15 cellular contexts compared by ENCODE assay signal in the genomic region with DNA sequence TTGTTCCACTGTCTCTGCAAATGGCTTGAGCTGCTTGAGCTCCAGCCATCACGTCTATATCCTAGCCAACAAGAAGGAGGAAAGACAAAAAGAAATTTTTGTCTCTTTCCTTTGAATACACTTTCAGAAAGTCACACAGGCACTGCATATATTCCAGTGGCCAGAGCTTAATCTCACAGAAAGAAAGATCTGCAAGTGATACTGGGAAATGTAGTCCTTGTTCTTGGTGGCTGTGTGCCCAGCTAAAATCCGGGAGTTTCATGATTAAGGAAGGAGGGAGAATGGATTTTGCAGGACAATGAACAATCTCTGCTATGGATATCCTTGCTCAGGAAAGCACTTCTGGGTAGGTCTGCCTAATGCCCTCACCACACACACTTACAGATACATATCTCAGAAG.
"Had no signal": no experiment of that assay in that cellular context is flagged by ENCODE, and none has a peak within 500 bp of the region (broad histone marks: within the 10 kb centered on the region; RNA-seq: fewer than 3 reads in every experiment).

No MANE protein-coding gene starts in this region.

- H3K9me3 ChIP-seq: colonic mucosa, testis had no signal

- H2AFZ ChIP-seq: neural progenitor cell had no signal

- H3K27me3 ChIP-seq: ascending aorta, cardiac muscle cell, colonic mucosa, neural progenitor cell, testis had no signal

- DNase-seq: activated B cell treated with CpG ODN at 0.5 μM for 24 hours; activated CD4-positive, alpha-beta T cell treated with anti-CD3 and anti-CD28 coated beads, Interleukin-2, amount 10 ng/mL, durations not matched to agents 24 days and 14 days; activated naive CD4-positive, alpha-beta T cell treated with Interleukin-2 at 50 U/mL for 16 hours; activated naive CD8-positive, alpha-beta T cell treated with anti-CD3 and anti-CD28 coated beads, Interleukin-2, amount 50 U/mL, for 24 hours; colonic mucosa; effector CD4-positive, alpha-beta T cell; hippocampal formation; kidney glomerular epithelial cell; retina; stimulated activated CD4-positive, alpha-beta T cell treated with anti-CD3 and anti-CD28 coated beads, Interleukin-4, amount 100 ng/mL, for 4 hours; stimulated activated naive CD8-positive, alpha-beta T cell treated with anti-CD3 and anti-CD28 coated beads, Interleukin-15, amount 100 ng/mL, for 72 hours; testis had no signal

- H3K27ac ChIP-seq: ascending aorta, cardiac muscle cell, colonic mucosa, neural progenitor cell, testis had no signal

- ATAC-seq: activated naive CD8-positive, alpha-beta T cell treated with anti-CD3 and anti-CD28 coated beads, Interleukin-2, amount 50 U/mL, for 24 hours; stimulated activated naive CD8-positive, alpha-beta T cell treated with anti-CD3 and anti-CD28 coated beads, Interleukin-15, amount 100 ng/mL, for 72 hours had no signal

- H3K4me1 ChIP-seq: colonic mucosa, testis had no signal

- H3K4me2 ChIP-seq: neural progenitor cell had no signal

- H3K4me3 ChIP-seq: ascending aorta, cardiac muscle cell, colonic mucosa, neural progenitor cell, testis had no signal

- H3K9ac ChIP-seq: neural progenitor cell had no signal

- H3K36me3 ChIP-seq: ascending aorta, cardiac muscle cell, colonic mucosa, neural progenitor cell had no signal
